In the genomic region with DNA sequence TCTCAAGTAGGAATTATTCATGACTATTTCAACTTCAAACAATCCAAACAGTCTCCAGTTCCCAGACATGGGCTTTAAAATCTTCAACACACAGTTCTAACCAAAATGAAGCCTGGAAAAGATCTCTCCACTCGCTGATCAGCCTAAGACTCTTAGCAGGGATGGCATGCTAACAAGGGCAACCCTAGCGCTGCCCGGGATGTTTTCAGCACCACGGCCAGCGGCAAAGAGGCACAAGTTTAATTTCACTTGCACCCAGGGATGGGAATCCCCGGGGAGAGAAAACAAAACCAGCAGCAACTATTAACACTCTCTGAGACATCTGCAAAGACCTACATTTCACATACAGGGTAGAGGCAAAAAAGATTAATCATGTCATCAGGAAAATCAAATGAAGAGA, we compare ENCODE assay signal across 9 cellular contexts. TPM values are rescaled to one million over a fixed set of nuclear protein-coding genes. Genes with fewer than 3 reads are reported as not detected.
A peak's percentile ranks its signal among the peaks of the same experiment; 100 is the strongest.
DNase-seq lines count a peak whose midpoint lies in the region; ATAC-seq and TF ChIP-seq lines count a peak whose summit lies in the region.
"Had no signal": no experiment of that assay in that cellular context is flagged by ENCODE, and none has a peak within 500 bp of the region (broad histone marks: within the 10 kb centered on the region; RNA-seq: fewer than 3 reads in every experiment).

No MANE protein-coding gene starts in this region.

- H3K4me1 ChIP-seq in cardiac muscle cell (ENCODE audit: low read depth) (no peaks in the 10 kb centered on the region), right cardiac atrium (ENCODE audit: control insufficient read depth, insufficient read depth, low read length) (no peaks in the 10 kb centered on the region), endodermal cell (ENCODE audit: control insufficient read depth, insufficient read depth, low read length) (no peaks in the 10 kb centered on the region)

- ATAC-seq in right cardiac atrium (no peak), GM21619 (IDR thresholded peaks at IDR 0.05; ENCODE audit: unreplicated experiment) (no peak)

- peaks cover 7% of the 10 kb centered on the region for H3K27me3 Mint-ChIP-seq in endodermal cell (ENCODE audit: insufficient read depth)

- H3K36me3 ChIP-seq in cardiac muscle cell (no peaks in the 10 kb centered on the region), endodermal cell (ENCODE audit: control insufficient read depth, insufficient read depth, low read length) (no peaks in the 10 kb centered on the region)

- no peak overlapping the region for H3K9ac ChIP-seq in endodermal cell (ENCODE audit: extremely low read depth, low read length, poor library complexity, severe bottlenecking)

- H3K9me3 ChIP-seq in cardiac muscle cell (ENCODE audit: low read depth) (no peaks in the 10 kb centered on the region), right cardiac atrium (ENCODE audit: control insufficient read depth, low read length) (no peaks in the 10 kb centered on the region), endodermal cell (ENCODE audit: control insufficient read depth, low read length) (no peaks in the 10 kb centered on the region)

- H3K36me3 Mint-ChIP-seq in endodermal cell (ENCODE audit: low read depth), result no peaks in the 10 kb centered on the region

- peaks cover 2% of the 10 kb centered on the region for H3K4me1 Mint-ChIP-seq in endodermal cell

- in situ Hi-C loops in G401 (cut with HindIII; ENCODE audit: low sequenced_read_pairs), result no loop called here

- no peak for TF ChIP-seq CTCF in cardiac muscle cell (IDR thresholded peaks at IDR 0.05; ENCODE audit: low read depth, low read length)
- no peak for TF ChIP-seq CTCF in endodermal cell (conservative IDR thresholded peaks at IDR 0.05)

- H3K9me3 Mint-ChIP-seq in endodermal cell, result no peaks in the 10 kb centered on the region

- intact Hi-C loops in right cardiac atrium (cut with DNase I), result no loop called here

- H3K4me3 ChIP-seq in cardiac muscle cell, result no peak overlapping the region
- no peak overlapping the region for H3K4me3 ChIP-seq in right cardiac atrium (ENCODE audit: low read length)
- no peak overlapping the region for H3K4me3 ChIP-seq in endodermal cell (ENCODE audit: low read length)

- WGBS in right cardiac atrium, result 21% methylated on average over 6 of the region's 6 CpGs
- 0 to 20% methylated on average over 2 to 6 of the region's 6 CpGs for WGBS in endodermal cell (ENCODE audit: insufficient coverage in 1 of 2, insufficient read length in 1 of 2), 2 experiments

- no peak overlapping the region for H3K27ac ChIP-seq in cardiac muscle cell
- no peak overlapping the region for H3K27ac ChIP-seq in right cardiac atrium (ENCODE audit: low read length)
- no peak overlapping the region for H3K27ac ChIP-seq in endodermal cell (ENCODE audit: low read depth, low read length)
- H3K27ac ChIP-seq: C4-2B had no signal

- H3K27me3 ChIP-seq in cardiac muscle cell (no peaks in the 10 kb centered on the region), right cardiac atrium (ENCODE audit: control insufficient read depth, insufficient read depth) (no peaks in the 10 kb centered on the region), endodermal cell (ENCODE audit: control insufficient read depth, insufficient read depth, low read length, poor library complexity, severe bottlenecking) (peaks cover 13% of the 10 kb centered on the region)

- H3K27ac Mint-ChIP-seq in endodermal cell, result no peak overlapping the region

- H3K4me3 Mint-ChIP-seq in endodermal cell, result no peak overlapping the region

- DNase-seq in cardiac muscle cell (ENCODE audit: low read depth in 1 of 2, low spot score in 1 of 2) (peak; percentile 40 to 82), right cardiac atrium (no peak), NCI-H460 (ENCODE audit: extremely low read depth, low read depth) (peak; percentile 8), endodermal cell (peak; percentile 88), stromal cell of bone marrow (ENCODE audit: low read depth) (peak; percentile 5), G401 (ENCODE audit: low spot score) (no peak), NCI-H2171 (lab: John Stamatoyannopoulos, UW) (no peak)

RNA-seq across cellular contexts. Expression of gene CACNA1A, which starts 43.0 kb away (rescaled TPM):
- total RNA-seq in cardiac muscle cell (5.1 and 6.8 TPM in 2 replicates), right cardiac atrium (1 to 10 TPM in 1 of 4 donors, under 1 TPM in 3; 0.65 to 1.0 (median 0.77) TPM), endodermal cell (10 to 100 TPM in 1 of 2 donors, 1 to 10 TPM in 1; 8.0 to 10.6 TPM)
- polyA plus RNA-seq in cardiac muscle cell (5.0 and 5.6 TPM in 2 replicates), right cardiac atrium (1.3 TPM)
- total RNA-seq in NCI-H460 (2014; rRNA removed; shearing (Covaris generic)), result not detected in 2 replicates
- not detected in 2 replicates for polyA plus RNA-seq in NCI-H460 (2014; cell fraction: nucleus; rRNA removed)
- polyA plus RNA-seq in endodermal cell (2013, experiment 1 of 2), result 17.5 TPM
- 15.9 TPM for polyA plus RNA-seq in endodermal cell (2013, experiment 2 of 2)
- total RNA-seq in G401 (2014; rRNA removed; shearing (Covaris generic)), result 0.24 and 0.31 TPM in 2 replicates

Comparison
In these comparisons a context has a peak if more than half of its experiments do, and no peak if none do; other contexts are left out.
1. DNase-seq: peak in cardiac muscle cell (2 of 2), NCI-H460 (single experiment), endodermal cell (single experiment) and stromal cell of bone marrow (single experiment); none in right cardiac atrium (0 of 3), G401 (single experiment) and NCI-H2171 (single experiment).